ENCODE assay signal across 9 cellular contexts in the genomic region with DNA sequence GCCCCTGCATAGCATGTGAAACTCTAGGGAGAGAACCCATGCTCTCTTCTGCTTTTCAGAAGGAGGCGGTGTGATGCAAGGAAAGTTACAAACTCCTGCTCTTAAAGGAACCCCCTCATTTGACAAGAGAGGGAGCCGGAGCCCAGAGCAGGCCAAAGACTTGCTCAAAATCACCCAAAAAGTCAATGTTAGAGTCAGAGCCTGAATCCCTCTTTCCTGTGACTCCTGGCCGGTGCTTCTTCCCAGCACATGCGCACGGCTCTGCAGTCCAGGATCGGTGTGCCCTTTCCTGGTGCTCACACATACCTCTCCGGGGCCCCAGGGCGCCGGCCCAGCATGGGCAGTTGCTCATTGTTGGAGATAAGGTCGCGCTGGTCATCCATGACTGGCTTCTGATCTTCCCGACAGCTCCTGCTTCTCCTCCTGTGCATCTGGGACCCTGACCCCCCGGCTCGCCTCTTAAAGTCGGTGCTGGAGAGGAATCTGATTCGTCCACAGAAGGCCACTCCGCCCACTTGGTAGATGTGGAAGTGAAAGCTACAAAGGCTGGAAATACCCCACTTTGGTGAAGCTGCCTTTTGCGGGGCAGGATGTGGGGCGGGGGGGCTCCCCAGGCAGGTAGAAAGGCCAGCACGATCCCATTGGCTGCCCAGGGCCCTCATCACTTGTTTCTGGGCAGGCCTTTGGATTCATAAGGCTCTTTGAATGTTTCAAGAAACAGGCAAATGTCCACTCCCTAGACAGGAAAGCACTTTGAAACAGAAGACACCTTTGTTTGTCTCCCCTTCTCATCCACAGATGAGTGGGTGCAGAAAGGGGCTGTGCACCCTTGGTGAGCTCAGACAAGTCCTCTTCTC. TPM values are rescaled to one million over a fixed set of nuclear protein-coding genes. Genes with fewer than 3 reads are reported as not detected.
DNase-seq lines count a peak whose midpoint lies in the region; ATAC-seq and TF ChIP-seq lines count a peak whose summit lies in the region.
"Had no signal": no experiment of that assay in that cellular context is flagged by ENCODE, and none has a peak within 500 bp of the region (broad histone marks: within the 10 kb centered on the region; RNA-seq: fewer than 3 reads in every experiment).

A gene (minus strand): TSS at position 592 of the 857 bp plus-strand sequence. CDS start 161 bp downstream, at position 431.

- ATAC-seq in GM21529 (IDR thresholded peaks at IDR 0.05; ENCODE audit: unreplicated experiment), result peak; percentile 72

- H3K27ac ChIP-seq in dorsolateral prefrontal cortex, result peak within 1 kb of the TSS; percentile 31 to 98 (median 89)

- DNase-seq in DMS53 (lab: John Stamatoyannopoulos, UW), result peak; percentile 85
- DNase-seq in M059J (ENCODE audit: low read depth), result peak; percentile 45
- DNase-seq in activated CD4-positive, alpha-beta T cell treated with anti-CD3 and anti-CD28 coated beads, Interleukin-2, amount 50 U/mL, for 24 hours (ENCODE audit: low read depth in 1 of 2, low spot score in 1 of 2), result peak; percentile 77 to 85
- peak; percentile 30 to 84 (median 72) for DNase-seq in dorsolateral prefrontal cortex
- DNase-seq in lung microvascular endothelial cell (ENCODE audit: low read depth in 2 of 2), result peak; percentile 46 to 53
- peak; percentile 78 for DNase-seq in stimulated activated CD8-positive, alpha-beta memory T cell treated with anti-CD3 and anti-CD28 coated beads, Interleukin-15, amount 100 ng/mL, for 1 hour (ENCODE audit: low read depth)
- no peak for DNase-seq in NCI-H1105 (lab: John Stamatoyannopoulos, UW)

- peak within 1 kb of the TSS in 56 of 59 donors; percentile 7 to 64 (median 46) for H3K4me3 ChIP-seq in dorsolateral prefrontal cortex

- no peak for TF ChIP-seq CTCF in dorsolateral prefrontal cortex (IDR thresholded peaks at IDR 0.05 in 54 of 56, conservative IDR thresholded peaks at IDR 0.05 in 2 of 56; ENCODE audit: low read depth in 1 of 56, partially characterized antibody in 56 of 56)

- intact Hi-C loops in dorsolateral prefrontal cortex (cut with DNase I), result no loop called here

- no peaks in the 10 kb centered on the region for H3K27me3 ChIP-seq in dorsolateral prefrontal cortex

RNA-seq across cellular contexts. Expression of the gene that starts here (rescaled TPM):
- 1.8 and 6.0 TPM in 2 replicates for total RNA-seq in M059J (2014; rRNA removed; shearing (Covaris generic))
- 100 to 1,000 TPM in 114 of 120 experiments, 10 to 100 TPM in 6; 51.8 to 687 (median 224) TPM for total RNA-seq in dorsolateral prefrontal cortex
- 2.0 and 5.8 TPM in 2 replicates for total RNA-seq in lung microvascular endothelial cell
- total RNA-seq: NCI-H460 had no signal
